In genomic region chr5:1009359-1010180, GRCh38 we compare ENCODE assay signal across 8 cellular contexts. TPM values are rescaled to one million over a fixed set of nuclear protein-coding genes. Genes with fewer than 3 reads are reported as not detected.
DNase-seq lines count a peak whose midpoint lies in the region; ATAC-seq and TF ChIP-seq lines count a peak whose summit lies in the region.

No MANE protein-coding gene starts in this region.

- peaks cover 40% of the 10 kb centered on the region for H3K4me1 Mint-ChIP-seq in GM23338
- H3K4me1 Mint-ChIP-seq in T-cell, result peaks cover 7 to 24% (median 13%) of the 10 kb centered on the region in 3 donors

- H3K79me2 ChIP-seq in GM23338 (replicated peaks; ENCODE audit: insufficient read depth), result no peaks in the 10 kb centered on the region

- H3K27ac ChIP-seq in GM23338 (ENCODE audit: low read depth), result no peak overlapping the region

- no peaks in the 10 kb centered on the region for H3F3A ChIP-seq in GM23338 (replicated peaks; ENCODE audit: low read depth)

- no peak for TF ChIP-seq CTCF in GM23338 (conservative IDR thresholded peaks at IDR 0.05; ENCODE audit: low read depth in 2 of 2)

- H3K36me3 ChIP-seq in GM23338 (ENCODE audit: insufficient read depth), result no peaks in the 10 kb centered on the region

- CTCF ChIA-PET in T-cell (lab: Charles Lee), result interaction anchor here in 1 of 2 donors (0.6 to 1.8 kb wide), 2 partner anchors 24 to 86 kb away, joined by 3 to 4 read pairs; no protein-coding TSS in a partner anchor

- peak overlapping the region; percentile 51 for H3K4me3 ChIP-seq in GM23338

- intact Hi-C loops in left cardiac atrium (cut with DNase I), result loop anchor here (5.0 kb wide), 1 partner anchor 128 kb away; no protein-coding TSS in a partner anchor
- intact Hi-C loops in posterior vena cava (cut with DNase I), result no loop called here

- POLR2A ChIA-PET in T-cell (lab: Charles Lee), result no interaction called here

- H2AFZ ChIP-seq in GM23338, result no peak overlapping the region

- H3K4me2 ChIP-seq in GM23338, result peak overlapping the region; percentile 78

- H3K27ac Mint-ChIP-seq in GM23338 (no peak overlapping the region), T-cell (no peak overlapping the region)

- no peak for DNase-seq in GM23338 (ENCODE audit: low spot score)
- DNase-seq in T-cell, result peak in 1 of 34 experiments; percentile 2
- DNase-seq in left cardiac atrium, result peak; percentile 21
- peak; percentile 67 for DNase-seq in posterior vena cava (ENCODE audit: low spot score)
- no peak for DNase-seq in mucosa of gallbladder (ENCODE audit: low spot score)
- DNase-seq in islet precursor cell, result no peak

- H3K27me3 ChIP-seq in GM23338 (ENCODE audit: insufficient read depth), result peaks cover 58% of the 10 kb centered on the region

- H3K4me3 Mint-ChIP-seq in GM23338 (peak overlapping the region; percentile 64), T-cell (peak overlapping the region in 2 of 3 donors; percentile 46 to 50)

- peaks cover 50% of the 10 kb centered on the region for H3K27me3 Mint-ChIP-seq in GM23338 (ENCODE audit: insufficient read depth, low read depth, poor library complexity)
- peaks cover 23 to 53% of the 10 kb centered on the region in 2 donors for H3K27me3 Mint-ChIP-seq in T-cell

- H3K36me3 Mint-ChIP-seq in GM23338 (ENCODE audit: low read depth) (no peaks in the 10 kb centered on the region), T-cell (no peaks in the 10 kb centered on the region)

- ATAC-seq in GM23338 (no peak), T-cell (replicated peaks in 1 of 4) (no peak), left cardiac atrium (no peak), GM19351 (IDR thresholded peaks at IDR 0.05; ENCODE audit: unreplicated experiment) (no peak), GM19455 (IDR thresholded peaks at IDR 0.05; ENCODE audit: unreplicated experiment) (no peak)

- H3K4me1 ChIP-seq in GM23338 (ENCODE audit: insufficient read depth), result peaks cover 8% of the 10 kb centered on the region; the same call in 1 of the 2 replicates

- no peaks in the 10 kb centered on the region for H3K9me2 ChIP-seq in GM23338 (ENCODE audit: insufficient read depth)

- H3K9me3 Mint-ChIP-seq in GM23338 (no peaks in the 10 kb centered on the region; the same call in 2 of the 3 replicates), T-cell (no peaks in the 10 kb centered on the region)

- no peaks in the 10 kb centered on the region; the same call in 1 of the 2 replicates for H4K20me1 ChIP-seq in GM23338 (replicated peaks; ENCODE audit: insufficient read depth)

TF ChIP-seq in GM23338, 12 proteins besides CTCF, POLR2A, EP300 and RAD21 (continues in another document):
- TF ChIP-seq ZNF331 (CRISPR knock-in tag; IDR thresholded peaks at IDR 0.05; ENCODE audit: low read depth) (no peak), POLR2AphosphoS5 (IDR thresholded peaks at IDR 0.05; ENCODE audit: low read depth) (no peak), EZH2 (IDR thresholded peaks at IDR 0.05; ENCODE audit: low read depth, unreplicated experiment) (no peak), CREB1 (CRISPR knock-in tag; IDR thresholded peaks at IDR 0.05; ENCODE audit: low read depth) (no peak), STAT1 (IDR thresholded peaks at IDR 0.05; ENCODE audit: unreplicated experiment) (no peak), REST (IDR thresholded peaks at IDR 0.05; ENCODE audit: unreplicated experiment) (no peak), EZH2phosphoT487 (IDR thresholded peaks at IDR 0.05; ENCODE audit: unreplicated experiment) (no peak), ZNF114 (CRISPR knock-in tag; IDR thresholded peaks at IDR 0.05) (no peak), NANOG (IDR thresholded peaks at IDR 0.05; ENCODE audit: borderline replicate concordance) (no peak)
- TF ChIP-seq, protein P1, sequence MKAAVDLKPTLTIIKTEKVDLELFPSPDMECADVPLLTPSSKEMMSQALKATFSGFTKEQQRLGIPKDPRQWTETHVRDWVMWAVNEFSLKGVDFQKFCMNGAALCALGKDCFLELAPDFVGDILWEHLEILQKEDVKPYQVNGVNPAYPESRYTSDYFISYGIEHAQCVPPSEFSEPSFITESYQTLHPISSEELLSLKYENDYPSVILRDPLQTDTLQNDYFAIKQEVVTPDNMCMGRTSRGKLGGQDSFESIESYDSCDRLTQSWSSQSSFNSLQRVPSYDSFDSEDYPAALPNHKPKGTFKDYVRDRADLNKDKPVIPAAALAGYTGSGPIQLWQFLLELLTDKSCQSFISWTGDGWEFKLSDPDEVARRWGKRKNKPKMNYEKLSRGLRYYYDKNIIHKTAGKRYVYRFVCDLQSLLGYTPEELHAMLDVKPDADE (IDR thresholded peaks at IDR 0.05), result no peak

RNA-seq across cellular contexts. Expression of gene NKD2, which starts 1.0 kb away (rescaled TPM):
- 7.3 and 9.0 TPM in 2 replicates for total RNA-seq in GM23338 (2014; rRNA removed; shearing (Covaris generic))
- 10.0 and 11.9 TPM in 2 replicates for polyA plus RNA-seq in GM23338 (2016; fragmentation: Nextera tagmentation; extraction: Ambion mirVana)
- total RNA-seq in T-cell, result under 1 TPM in 2 of 5 donors, not detected in 3; 0.18 to 0.23 TPM
- 10 to 100 TPM in 1 of 2 donors, 1 to 10 TPM in 1; 4.4 to 10.4 TPM for total RNA-seq in left cardiac atrium
- 1 to 10 TPM; 2.7 to 5.0 TPM for total RNA-seq in posterior vena cava
- 7.6 TPM for total RNA-seq in mucosa of gallbladder

Comparison
In these comparisons a context has a peak if more than half of its experiments do, and no peak if none do; other contexts are left out.
1. DNase-seq: peak in left cardiac atrium (single experiment) and posterior vena cava (single experiment); none in GM23338 (single experiment), mucosa of gallbladder (single experiment) and islet precursor cell (single experiment).
2. intact Hi-C loops: an anchor here in left cardiac atrium (5.0 kb wide); none called in posterior vena cava.